23 cellular contexts compared by ENCODE assay signal in genomic region chr6:158908596-158908995, GRCh38.
"Had no signal": no experiment of that assay in that cellular context is flagged by ENCODE, and none has a peak within 500 bp of the region (broad histone marks: within the 10 kb centered on the region; RNA-seq: fewer than 3 reads in every experiment).

No MANE protein-coding gene starts in this region.

- H3K36me3 ChIP-seq: brain microvascular endothelial cell, right lobe of liver, thoracic aorta, upper lobe of left lung, vagina had no signal

- H3K4me3 Mint-ChIP-seq: activated CD4-positive, alpha-beta memory T cell treated with anti-CD3 and anti-CD28 coated beads for 36 hours; activated CD4-positive, alpha-beta T cell treated with anti-CD3 and anti-CD28 coated beads, Interleukin-2, amount 10 ng/mL, durations not matched to agents 24 days and 14 days; activated naive CD4-positive, alpha-beta T cell treated with anti-CD3 and anti-CD28 coated beads for 36 hours; activated T-helper 1 cell treated with anti-CD3 and anti-CD28 coated beads, Interleukin-12 subunit alpha, Interleukin-12 subunit beta, Interleukin-2, Interleukin-4 antibody, amounts not matched to agents 30 ng/mL and 10 ng/mL and 1 ng/mL, durations not matched to agents 14 hours and 24 hours and 36 hours; dendritic cell treated with granulocyte-macrophage colony-stimulating factor and Interleukin-4, amounts not matched to agents 40 ng/mL and 50 ng/mL, for 4 days; nephron; T-helper 2 cell treated with Interferon-gamma antibody and Interleukin-4, amounts not matched to agents 5 μg/mL and 100 μg/mL, for 36 hours had no signal

- H3K4me1 ChIP-seq: right lobe of liver had no signal

- H3K9me3 ChIP-seq: vagina had no signal

- H3K27me3 Mint-ChIP-seq: activated CD4-positive, alpha-beta memory T cell treated with anti-CD3 and anti-CD28 coated beads for 36 hours had no signal

- H3K4me3 ChIP-seq: right lobe of liver, thoracic aorta, upper lobe of left lung, vagina had no signal

- DNase-seq: activated CD4-positive, alpha-beta memory T cell treated with anti-CD3 and anti-CD28 coated beads for 36 hours; activated CD4-positive, alpha-beta T cell treated with anti-CD3 and anti-CD28 coated beads, Interleukin-2, amount 10 ng/mL, durations not matched to agents 24 days and 14 days; activated CD4-positive, CD25-positive, alpha-beta regulatory T cell treated with anti-CD3 and anti-CD28 coated beads, Interleukin-2, amount 50 U/mL, for 72 hours; activated CD8-positive, alpha-beta memory T cell treated with anti-CD3 and anti-CD28 coated beads, Interleukin-2, amount 50 U/mL, for 4 hours; activated effector memory CD4-positive, alpha-beta T cell treated with anti-CD3 and anti-CD28 coated beads, Interleukin-2, amount 50 U/mL, for 16 hours; activated naive CD4-positive, alpha-beta T cell treated with anti-CD3 and anti-CD28 coated beads for 36 hours; activated T-cell treated with anti-CD3 and anti-CD28 coated beads, Interleukin-2, amount 50 U/mL, for 1 hour; amniotic stem cell; brain microvascular endothelial cell; effector CD4-positive, alpha-beta T cell; glutamatergic neuron; left cardiac atrium; left ventricle myocardium superior; right lobe of liver; stimulated activated CD4-positive, alpha-beta T cell treated with anti-CD3 and anti-CD28 coated beads, Interleukin-2, amount 100 ng/mL, for 48 hours; stimulated activated naive CD8-positive, alpha-beta T cell treated with anti-CD3 and anti-CD28 coated beads, Interleukin-15, Interleukin-2, amounts not matched to agents 100 U/mL and 50 U/mL, for 24 hours; upper lobe of left lung had no signal

- H3K27me3 ChIP-seq: brain microvascular endothelial cell, right lobe of liver, upper lobe of left lung, vagina had no signal

- H3K27ac Mint-ChIP-seq: activated CD4-positive, alpha-beta memory T cell treated with anti-CD3 and anti-CD28 coated beads for 36 hours; activated CD4-positive, alpha-beta T cell treated with anti-CD3 and anti-CD28 coated beads, Interleukin-2, amount 10 ng/mL, durations not matched to agents 24 days and 14 days; activated naive CD4-positive, alpha-beta T cell treated with anti-CD3 and anti-CD28 coated beads for 36 hours; activated T-helper 1 cell treated with anti-CD3 and anti-CD28 coated beads, Interleukin-12 subunit alpha, Interleukin-12 subunit beta, Interleukin-2, Interleukin-4 antibody, amounts not matched to agents 30 ng/mL and 10 ng/mL and 1 ng/mL, durations not matched to agents 14 hours and 24 hours and 36 hours; dendritic cell treated with granulocyte-macrophage colony-stimulating factor and Interleukin-4, amounts not matched to agents 40 ng/mL and 50 ng/mL, for 4 days; nephron; T-helper 2 cell treated with Interferon-gamma antibody and Interleukin-4, amounts not matched to agents 5 μg/mL and 100 μg/mL, for 36 hours had no signal

- H3K27ac ChIP-seq: brain microvascular endothelial cell, right lobe of liver, thoracic aorta, upper lobe of left lung, vagina had no signal

- ATAC-seq: left cardiac atrium; left ventricle myocardium superior; right lobe of liver; stimulated activated naive CD8-positive, alpha-beta T cell treated with anti-CD3 and anti-CD28 coated beads, Interleukin-15, Interleukin-2, amounts not matched to agents 100 U/mL and 50 U/mL, for 24 hours had no signal
